31 cellular contexts compared by ENCODE assay signal in genomic region chr10:108132303-108132702, GRCh38.
A peak's percentile ranks its signal among the peaks of the same experiment; 100 is the strongest.
DNase-seq lines count a peak whose midpoint lies in the region; ATAC-seq and TF ChIP-seq lines count a peak whose summit lies in the region.
"Had no signal": no experiment of that assay in that cellular context is flagged by ENCODE, and none has a peak within 500 bp of the region (broad histone marks: within the 10 kb centered on the region; RNA-seq: fewer than 3 reads in every experiment).

No MANE protein-coding gene starts in this region.

- ATAC-seq in left lung: peak; percentile 74
- no peak for ATAC-seq in activated CD8-positive, alpha-beta memory T cell treated with anti-CD3 and anti-CD28 coated beads, Interleukin-2, amount 10 ng/mL, durations not matched to agents 7 days and 5 days
- ATAC-seq: K562, left lobe of liver, right lobe of liver had no signal

- H3K27ac ChIP-seq in left lung: no peak overlapping the region
- H3K27ac ChIP-seq: coronary artery, neutrophil, right lobe of liver, SK-N-MC, spleen, stomach, thyroid gland, vagina had no signal

- H3K36me3 ChIP-seq in left lung: no peaks in the 10 kb centered on the region
- H3K36me3 ChIP-seq: neutrophil, right lobe of liver, spleen, stomach, thyroid gland, vagina had no signal

- no peak overlapping the region for H3K4me3 Mint-ChIP-seq in chondrocyte (ENCODE audit: unreplicated experiment)
- no peak overlapping the region for H3K4me3 Mint-ChIP-seq in activated CD8-positive, alpha-beta memory T cell treated with anti-CD3 and anti-CD28 coated beads, Interleukin-2, amount 10 ng/mL, durations not matched to agents 7 days and 5 days
- H3K4me3 Mint-ChIP-seq: activated B cell treated with CpG ODN at 0.5 μM for 24 hours; activated naive CD8-positive, alpha-beta T cell treated with anti-CD3 and anti-CD28 coated beads for 36 hours; activated T-cell treated with anti-CD3 and anti-CD28 coated beads, Interleukin-2, amount 50 U/mL, for 24 hours; CD8-positive, alpha-beta memory T cell had no signal

- H3K4me1 ChIP-seq in left lung: no peaks in the 10 kb centered on the region
- H3K4me1 ChIP-seq: right lobe of liver, spleen, thyroid gland, vagina had no signal

- TF ChIP-seq CTCF in left lung (IDR thresholded peaks at IDR 0.05) (no peak), chondrocyte (IDR thresholded peaks at IDR 0.05) (no peak)

- no peaks in the 10 kb centered on the region for H3K36me3 Mint-ChIP-seq in chondrocyte (ENCODE audit: low read depth)
- H3K36me3 Mint-ChIP-seq in activated CD8-positive, alpha-beta memory T cell treated with anti-CD3 and anti-CD28 coated beads, Interleukin-2, amount 10 ng/mL, durations not matched to agents 7 days and 5 days: no peaks in the 10 kb centered on the region
- H3K36me3 Mint-ChIP-seq: activated naive CD8-positive, alpha-beta T cell treated with anti-CD3 and anti-CD28 coated beads for 36 hours; CD8-positive, alpha-beta memory T cell had no signal

- peaks cover 2% of the 10 kb centered on the region for H3K9me3 Mint-ChIP-seq in chondrocyte (ENCODE audit: low read depth)
- peaks cover 5% of the 10 kb centered on the region for H3K9me3 Mint-ChIP-seq in activated CD8-positive, alpha-beta memory T cell treated with anti-CD3 and anti-CD28 coated beads, Interleukin-2, amount 10 ng/mL, durations not matched to agents 7 days and 5 days (ENCODE audit: low read depth)

- CTCF ChIA-PET in activated CD8-positive, alpha-beta memory T cell treated with anti-CD3 and anti-CD28 coated beads, Interleukin-2, amount 10 ng/mL, durations not matched to agents 7 days and 5 days (lab: Charles Lee): no interaction called here

- H3K4me1 Mint-ChIP-seq in chondrocyte (ENCODE audit: low read depth): no peaks in the 10 kb centered on the region
- no peaks in the 10 kb centered on the region for H3K4me1 Mint-ChIP-seq in activated CD8-positive, alpha-beta memory T cell treated with anti-CD3 and anti-CD28 coated beads, Interleukin-2, amount 10 ng/mL, durations not matched to agents 7 days and 5 days
- H3K4me1 Mint-ChIP-seq: activated B cell treated with CpG ODN at 0.5 μM for 24 hours; activated naive CD8-positive, alpha-beta T cell treated with anti-CD3 and anti-CD28 coated beads for 36 hours; CD8-positive, alpha-beta memory T cell had no signal

- H3K4me3 ChIP-seq in left lung: no peak overlapping the region
- H3K4me3 ChIP-seq: coronary artery, K562, right lobe of liver, SK-N-MC, spleen, stomach, thyroid gland, vagina had no signal

- H3K9me3 ChIP-seq in left lung: no peaks in the 10 kb centered on the region
- H3K9me3 ChIP-seq: neutrophil, right lobe of liver, spleen, stomach, thyroid gland, vagina had no signal

- H3K27me3 Mint-ChIP-seq in chondrocyte (ENCODE audit: low read depth): no peaks in the 10 kb centered on the region
- no peaks in the 10 kb centered on the region for H3K27me3 Mint-ChIP-seq in activated CD8-positive, alpha-beta memory T cell treated with anti-CD3 and anti-CD28 coated beads, Interleukin-2, amount 10 ng/mL, durations not matched to agents 7 days and 5 days
- H3K27me3 Mint-ChIP-seq: activated B cell treated with CpG ODN at 0.5 μM for 24 hours; activated naive CD8-positive, alpha-beta T cell treated with anti-CD3 and anti-CD28 coated beads for 36 hours; activated T-cell treated with anti-CD3 and anti-CD28 coated beads, Interleukin-2, amount 50 U/mL, for 24 hours; CD8-positive, alpha-beta memory T cell had no signal

- intact Hi-C loops in left lung (cut with DNase I): no loop called here

- H3K27ac Mint-ChIP-seq in chondrocyte (ENCODE audit: unreplicated experiment): no peak overlapping the region
- no peak overlapping the region for H3K27ac Mint-ChIP-seq in activated CD8-positive, alpha-beta memory T cell treated with anti-CD3 and anti-CD28 coated beads, Interleukin-2, amount 10 ng/mL, durations not matched to agents 7 days and 5 days
- H3K27ac Mint-ChIP-seq: activated B cell treated with CpG ODN at 0.5 μM for 24 hours; activated naive CD8-positive, alpha-beta T cell treated with anti-CD3 and anti-CD28 coated beads for 36 hours; activated T-cell treated with anti-CD3 and anti-CD28 coated beads, Interleukin-2, amount 50 U/mL, for 24 hours; CD8-positive, alpha-beta memory T cell had no signal

- DNase-seq in CMK (ENCODE audit: low read depth) (peak; percentile 41), HT1080 (ENCODE audit: low read depth) (peak; percentile 20), OCI-M1 (lab: John Stamatoyannopoulos, UW) (peak; percentile 82), left lung (no peak), chondrocyte (ENCODE audit: low spot score) (no peak), HuH-7 (ENCODE audit: low spot score) (no peak), cerebellum (ENCODE audit: low spot score) (no peak)
- DNase-seq in activated CD8-positive, alpha-beta memory T cell treated with anti-CD3 and anti-CD28 coated beads, Interleukin-2, amount 10 ng/mL, durations not matched to agents 7 days and 5 days: no peak
- DNase-seq: activated B cell treated with CpG ODN at 0.5 μM for 24 hours; activated CD4-positive, alpha-beta T cell treated with anti-CD3 and anti-CD28 coated beads, Interleukin-2, amount 50 U/mL, for 1 hour; activated gamma-delta T cell; activated naive CD8-positive, alpha-beta T cell treated with anti-CD3 and anti-CD28 coated beads for 36 hours; activated T-cell treated with anti-CD3 and anti-CD28 coated beads, Interleukin-2, amount 50 U/mL, for 24 hours; anterior cingulate cortex; CD8-positive, alpha-beta memory T cell; DMS 273 treated with DMSO at 0.1 percent for 48 hours; effector memory CD4-positive, alpha-beta T cell; hypothalamus; NCI-H146; NCI-H2107; right lobe of liver; spleen; stomach; T-helper 1 cell; thyroid gland had no signal

- H3K27me3 ChIP-seq in left lung: no peaks in the 10 kb centered on the region
- H3K27me3 ChIP-seq: neutrophil, right lobe of liver, spleen, stomach, thyroid gland, vagina had no signal

Comparison
In these comparisons a context has a peak if more than half of its experiments do, and no peak if none do; other contexts are left out.
1. DNase-seq: peak in CMK (single experiment), HT1080 (single experiment) and OCI-M1 (single experiment); none in left lung (0 of 2), chondrocyte (single experiment), HuH-7 (single experiment), activated CD8-positive, alpha-beta memory T cell treated with anti-CD3 and anti-CD28 coated beads, Interleukin-2, amount 10 ng/mL, durations not matched to agents 7 days and 5 days (single experiment) and cerebellum (single experiment).